ENCODE assay signal across 13 cellular contexts in the genomic region with DNA sequence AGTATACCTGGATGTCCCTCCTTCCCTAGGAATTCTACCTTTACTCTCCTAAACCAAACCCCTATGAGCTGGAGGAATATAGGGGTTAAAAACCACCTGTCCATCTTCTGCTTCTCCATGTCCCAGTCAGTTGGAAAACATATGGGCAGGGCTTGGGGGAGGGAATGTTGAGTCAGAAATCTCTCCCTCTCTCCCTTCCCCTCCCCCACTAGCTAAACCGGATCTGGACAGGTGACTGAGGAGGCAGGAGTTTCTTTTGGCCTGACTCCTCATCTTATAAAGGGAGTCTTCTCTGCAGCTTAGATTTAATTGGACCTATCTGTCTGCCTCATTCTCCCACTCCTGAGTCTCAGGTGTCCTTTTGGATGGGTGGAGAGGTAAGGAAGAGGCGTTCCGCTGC. TPM values are rescaled to one million over a fixed set of nuclear protein-coding genes. Genes with fewer than 3 reads are reported as not detected.
DNase-seq lines count a peak whose midpoint lies in the region; ATAC-seq and TF ChIP-seq lines count a peak whose summit lies in the region.
"Had no signal": no experiment of that assay in that cellular context is flagged by ENCODE, and none has a peak within 500 bp of the region (broad histone marks: within the 10 kb centered on the region; RNA-seq: fewer than 3 reads in every experiment).

No MANE protein-coding gene starts in this region.

- H3K36me3 ChIP-seq in tibial nerve (peaks cover 0 to 5% (median 0%) of the 10 kb centered on the region in 3 donors), left ventricle myocardium inferior (no peaks in the 10 kb centered on the region)

- ATAC-seq in esophagus mucosa, result peak; percentile 83

- H3K27me3 ChIP-seq in tibial nerve (no peaks in the 10 kb centered on the region), left ventricle myocardium inferior (ENCODE audit: low read depth) (peaks cover 4% of the 10 kb centered on the region)
- H3K27me3 ChIP-seq: testis had no signal

- TF ChIP-seq EP300 in tibial nerve (IDR thresholded peaks at IDR 0.05), result no peak

- WGBS in tibial nerve, 2 donors, result 71 to 74% methylated on average over 3 of the region's 3 CpGs

- H3K4me3 ChIP-seq in tibial nerve (no peak overlapping the region), left ventricle myocardium inferior (no peak overlapping the region)
- H3K4me3 ChIP-seq: testis had no signal

- H3K27ac ChIP-seq in tibial nerve (peak overlapping the region; percentile 50 to 95 (median 88)), left ventricle myocardium inferior (replicated peaks) (no peak overlapping the region)
- H3K27ac ChIP-seq: testis had no signal

- H3K9me3 ChIP-seq in tibial nerve, result no peaks in the 10 kb centered on the region
- H3K9me3 ChIP-seq in left ventricle myocardium inferior (replicated peaks), result no peaks in the 10 kb centered on the region
- H3K9me3 ChIP-seq: testis had no signal

- no peak for TF ChIP-seq POLR2A in tibial nerve (IDR thresholded peaks at IDR 0.05)

- TF ChIP-seq CTCF in tibial nerve (IDR thresholded peaks at IDR 0.05) (no peak), left ventricle myocardium inferior (IDR thresholded peaks at IDR 0.05; ENCODE audit: borderline replicate concordance) (no peak)

- intact Hi-C loops in left ventricle myocardium inferior (cut with micrococcal nuclease), result no loop called here

- H3K4me1 ChIP-seq in tibial nerve (peaks cover 0 to 50% (median 15%) of the 10 kb centered on the region in 4 donors), left ventricle myocardium inferior (peaks cover 14% of the 10 kb centered on the region)
- H3K4me1 ChIP-seq: testis had no signal

- DNase-seq in NCI-H2196 (lab: John Stamatoyannopoulos, UW; ENCODE audit: unreplicated experiment), result peak; percentile 26
- no peak for DNase-seq in NCI-H2196 treated with DMSO at 0.1 percent for 48 hours (lab: John Stamatoyannopoulos, UW; ENCODE audit: unreplicated experiment)
- DNase-seq in tibial nerve (ENCODE audit: low spot score in 2 of 2), result no peak
- no peak for DNase-seq in effector CD4-positive, alpha-beta T cell
- no peak for DNase-seq in left ventricle myocardium inferior
- DNase-seq: 8988T; activated CD4-positive, alpha-beta memory T cell treated with anti-CD3 and anti-CD28 coated beads, Interleukin-2, amount 10 ng/mL, durations not matched to agents 7 days and 5 days; caudate nucleus; NCI-H2081 treated with DMSO at 0.1 percent for 48 hours; T-helper 1 cell; testis had no signal

RNA-seq across cellular contexts. Expression of a gene that starts 6.1 kb away (rescaled TPM):
- total RNA-seq in esophagus mucosa (68.1 TPM), tibial nerve (100 to 1,000 TPM in 2 of 4 donors, 10 to 100 TPM in 2; 90.6 to 165 (median 99.8) TPM), left ventricle myocardium inferior (2.3 TPM)
- total RNA-seq: OCI-LY7 had no signal

RNA-seq across cellular contexts. Expression of a gene that starts 18.3 kb away (rescaled TPM):
- total RNA-seq in esophagus mucosa, result 125 TPM
- total RNA-seq in tibial nerve, result 100 to 1,000 TPM in 1 of 4 donors, 10 to 100 TPM in 3; 79.6 to 104 (median 93.5) TPM
- 65.7 TPM for total RNA-seq in left ventricle myocardium inferior

RNA-seq across cellular contexts. Expression of a gene that starts 30.3 kb away (rescaled TPM):
- 4,992 TPM for total RNA-seq in esophagus mucosa
- total RNA-seq in tibial nerve, result 1,000 to 10,000 TPM; 2,638 to 4,802 (median 2,805) TPM
- total RNA-seq in left ventricle myocardium inferior, result 1,892 TPM

RNA-seq across cellular contexts. Expression of a gene that starts 32.0 kb away (rescaled TPM):
- total RNA-seq in esophagus mucosa (1.8 TPM), tibial nerve (1 to 10 TPM; 2.9 to 5.1 (median 4.8) TPM), left ventricle myocardium inferior (4.9 TPM)

RNA-seq across cellular contexts. Expression of a gene that starts 42.0 kb away (rescaled TPM):
- total RNA-seq in esophagus mucosa (48.8 TPM), tibial nerve (100 to 1,000 TPM in 3 of 4 donors, 10 to 100 TPM in 1; 91.2 to 235 (median 210) TPM), left ventricle myocardium inferior (23.2 TPM)

Comparison
In these comparisons a context has a peak if more than half of its experiments do, and no peak if none do; other contexts are left out.
1. RNA of a gene that starts 6.1 kb away (total RNA-seq): 90.6 to 165 TPM in tibial nerve and 68.1 TPM in esophagus mucosa (single experiment); 2.3 TPM in left ventricle myocardium inferior (single experiment); every median in the first group is over 10 times any median in the second.